Comparison of ENCODE assay signal across 2 cellular contexts in the genomic region with DNA sequence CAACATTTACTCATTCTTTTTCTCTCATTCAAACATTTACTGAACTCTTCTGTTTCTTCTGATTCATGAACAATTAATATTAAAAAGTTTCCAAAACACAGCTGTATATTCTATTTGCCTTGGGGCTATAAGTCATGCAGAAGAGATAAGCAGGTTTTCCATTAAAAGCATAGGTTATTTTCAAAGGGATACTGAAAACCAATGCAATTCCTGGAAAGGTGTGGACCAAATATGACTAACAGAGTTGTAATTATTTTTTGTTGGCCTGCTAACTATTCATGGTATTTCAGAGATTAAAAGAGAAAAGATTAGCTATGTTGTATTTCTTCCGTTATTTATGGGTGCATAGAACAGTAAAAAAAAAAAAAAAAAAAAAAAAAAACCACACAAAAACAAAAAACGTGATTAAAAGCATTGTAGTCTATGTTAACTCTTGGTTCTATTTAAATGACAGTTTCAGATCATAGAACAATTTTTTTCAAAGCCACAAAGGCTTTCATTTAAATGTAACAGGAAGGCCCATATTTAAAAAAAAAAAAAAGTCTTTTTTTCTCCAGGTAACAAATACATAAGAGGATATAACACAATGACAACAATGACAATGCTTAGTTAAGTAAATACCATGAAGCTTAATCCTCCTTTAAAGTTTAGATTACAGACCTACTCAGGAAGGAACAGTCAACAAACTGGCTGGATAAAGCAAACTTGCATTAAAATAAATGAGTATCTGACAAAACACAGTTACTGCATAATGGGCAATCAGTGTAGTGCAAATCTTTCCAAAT.
TF ChIP-seq lines count a peak whose summit lies in the region.

No MANE protein-coding gene starts in this region.

TF ChIP-seq in SK-N-SH treated with all-trans-retinoic acid at 6 μM for 48 hours, 23 proteins besides CTCF, POLR2A, EP300 and RAD21 (continued from another document):
- TF ChIP-seq GLIS3 (CRISPR knock-in tag; IDR thresholded peaks at IDR 0.05) (no peak), PPARA (CRISPR knock-in tag; IDR thresholded peaks at IDR 0.05; ENCODE audit: borderline replicate concordance) (no peak), POU6F1 (CRISPR knock-in tag; IDR thresholded peaks at IDR 0.05; ENCODE audit: borderline replicate concordance, low read depth) (no peak), BACH2 (CRISPR knock-in tag; IDR thresholded peaks at IDR 0.05; ENCODE audit: borderline replicate concordance) (no peak)

TF ChIP-seq in SK-N-SH, 30 proteins besides CTCF, POLR2A, EP300 and RAD21 (continued from another document):
- TF ChIP-seq, protein P1, sequence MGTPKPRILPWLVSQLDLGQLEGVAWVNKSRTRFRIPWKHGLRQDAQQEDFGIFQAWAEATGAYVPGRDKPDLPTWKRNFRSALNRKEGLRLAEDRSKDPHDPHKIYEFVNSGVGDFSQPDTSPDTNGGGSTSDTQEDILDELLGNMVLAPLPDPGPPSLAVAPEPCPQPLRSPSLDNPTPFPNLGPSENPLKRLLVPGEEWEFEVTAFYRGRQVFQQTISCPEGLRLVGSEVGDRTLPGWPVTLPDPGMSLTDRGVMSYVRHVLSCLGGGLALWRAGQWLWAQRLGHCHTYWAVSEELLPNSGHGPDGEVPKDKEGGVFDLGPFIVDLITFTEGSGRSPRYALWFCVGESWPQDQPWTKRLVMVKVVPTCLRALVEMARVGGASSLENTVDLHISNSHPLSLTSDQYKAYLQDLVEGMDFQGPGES (IDR thresholded peaks at IDR 0.05; ENCODE audit: low read depth, low read length), result no peak
- TF ChIP-seq SIN3A (IDR thresholded peaks at IDR 0.05; ENCODE audit: borderline replicate concordance, low read depth, low read length) (no peak), FOXM1 (IDR thresholded peaks at IDR 0.05; ENCODE audit: low read depth) (no peak), JUND (IDR thresholded peaks at IDR 0.05) (no peak), RXRA (IDR thresholded peaks at IDR 0.05; ENCODE audit: borderline replicate concordance, low read depth) (no peak), ZBTB33 (IDR thresholded peaks at IDR 0.05; ENCODE audit: borderline replicate concordance, low read depth) (no peak), TCF12 (IDR thresholded peaks at IDR 0.05) (no peak), NFIC (IDR thresholded peaks at IDR 0.05; ENCODE audit: borderline replicate concordance) (no peak), MXI1 (IDR thresholded peaks at IDR 0.05; ENCODE audit: low read depth, low read length) (no peak), ELF1 (IDR thresholded peaks at IDR 0.05) (no peak), MEF2A (IDR thresholded peaks at IDR 0.05; ENCODE audit: borderline replicate concordance, low read depth) (no peak), RCOR1 (IDR thresholded peaks at IDR 0.05; ENCODE audit: low read length) (no peak), YY1 (IDR thresholded peaks at IDR 0.05; ENCODE audit: low read depth) (no peak), FOSL2 (IDR thresholded peaks at IDR 0.05; ENCODE audit: borderline replicate concordance, low read depth) (no peak), GABPA (IDR thresholded peaks at IDR 0.05; ENCODE audit: low read depth) (no peak)
- TF ChIP-seq, protein P2, sequence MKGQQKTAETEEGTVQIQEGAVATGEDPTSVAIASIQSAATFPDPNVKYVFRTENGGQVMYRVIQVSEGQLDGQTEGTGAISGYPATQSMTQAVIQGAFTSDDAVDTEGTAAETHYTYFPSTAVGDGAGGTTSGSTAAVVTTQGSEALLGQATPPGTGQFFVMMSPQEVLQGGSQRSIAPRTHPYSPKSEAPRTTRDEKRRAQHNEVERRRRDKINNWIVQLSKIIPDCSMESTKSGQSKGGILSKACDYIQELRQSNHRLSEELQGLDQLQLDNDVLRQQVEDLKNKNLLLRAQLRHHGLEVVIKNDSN (IDR thresholded peaks at IDR 0.05; ENCODE audit: borderline replicate concordance, low read depth), result no peak
- TF ChIP-seq, protein P3, sequence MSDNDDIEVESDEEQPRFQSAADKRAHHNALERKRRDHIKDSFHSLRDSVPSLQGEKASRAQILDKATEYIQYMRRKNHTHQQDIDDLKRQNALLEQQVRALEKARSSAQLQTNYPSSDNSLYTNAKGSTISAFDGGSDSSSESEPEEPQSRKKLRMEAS (IDR thresholded peaks at IDR 0.05; ENCODE audit: low read depth), result no peak
